ENCODE assay signal across 9 cellular contexts in genomic region chr4:53591372-53591892, GRCh38. TPM values are rescaled to one million over a fixed set of nuclear protein-coding genes. Genes with fewer than 3 reads are reported as not detected.
A peak's percentile ranks its signal among the peaks of the same experiment; 100 is the strongest.
DNase-seq lines count a peak whose midpoint lies in the region; ATAC-seq and TF ChIP-seq lines count a peak whose summit lies in the region.
"Had no signal": no experiment of that assay in that cellular context is flagged by ENCODE, and none has a peak within 500 bp of the region (broad histone marks: within the 10 kb centered on the region; RNA-seq: fewer than 3 reads in every experiment).

Gene LNX1 (minus strand): TSS chr4:53591486. CDS start chr4:53574002, 17,484 bp downstream.

- H2BK120ac ChIP-seq in H9 (ENCODE audit: low read depth, low read length, poor library complexity, severe bottlenecking) (no peak within 1 kb of the TSS), trophoblast cell (ENCODE audit: insufficient read depth, low read length, poor library complexity) (peak within 1 kb of the TSS; percentile 2)

- H2BK15ac ChIP-seq in H9 (ENCODE audit: low read depth, low read length): no peak within 1 kb of the TSS

- H2BK5ac ChIP-seq in H9 (ENCODE audit: insufficient read length, low read length): no peak within 1 kb of the TSS
- no peak within 1 kb of the TSS for H2BK5ac ChIP-seq in trophoblast cell (ENCODE audit: low read depth, low read length, poor library complexity)

- H2AK5ac ChIP-seq in H9 (ENCODE audit: insufficient read length, low read length) (no peak within 1 kb of the TSS), trophoblast cell (ENCODE audit: low read length) (peak within 1 kb of the TSS; percentile 59)

- no peak within 1 kb of the TSS for H4K8ac ChIP-seq in H9 (replicated peaks; ENCODE audit: insufficient read length, low read depth, low read length)
- H4K8ac ChIP-seq in trophoblast cell (ENCODE audit: low read depth, low read length): peak within 1 kb of the TSS; percentile 58

- H3K4ac ChIP-seq in H9 (ENCODE audit: low read depth, low read length) (no peak within 1 kb of the TSS), trophoblast cell (ENCODE audit: low read depth, low read length) (no peak within 1 kb of the TSS)

- no CpG with 5 or more reads among the region's 13 CpGs for WGBS in H9 (ENCODE audit: extremely low coverage, insufficient read length, low lambda C conversion rate)
- WGBS in trophoblast cell (ENCODE audit: extremely low coverage, insufficient coverage, insufficient read length): no CpG with 5 or more reads among the region's 13 CpGs

- H3K23me2 ChIP-seq in H9 (ENCODE audit: insufficient read length, low read depth, low read length, poor library complexity, severe bottlenecking): peaks cover 10% of the 10 kb centered on the region

- H3K9me3 ChIP-seq in H9 (ENCODE audit: control insufficient read depth, low read depth, low read length): no peaks in the 10 kb centered on the region
- no peaks in the 10 kb centered on the region for H3K9me3 ChIP-seq in trophoblast cell (ENCODE audit: insufficient read depth, low read depth, low read length)

- H4K5ac ChIP-seq in H9 (ENCODE audit: insufficient read length, low read depth, low read length): no peak within 1 kb of the TSS

- H3K4me3 ChIP-seq in trophoblast cell (ENCODE audit: low read depth, low read length): peak within 1 kb of the TSS; percentile 47

- no peaks in the 10 kb centered on the region; the same call in none of the 2 replicates for H3K27me3 Mint-ChIP-seq in H9 (ENCODE audit: low read depth)

- peak within 1 kb of the TSS; percentile 93 to 99 (median 98) for H3K27ac Mint-ChIP-seq in H9

- H3K23ac ChIP-seq in H9 (ENCODE audit: insufficient read length, low read depth, low read length): no peak within 1 kb of the TSS
- H3K23ac ChIP-seq in trophoblast cell (ENCODE audit: low read length): no peak within 1 kb of the TSS

- DNase-seq in H9 (peak; percentile 96), NCI-H748 treated with DMSO at 0.1 percent for 48 hours (lab: John Stamatoyannopoulos, UW) (peak; percentile 94), foreskin keratinocyte (peak in 1 of 2 donors; percentile 79), trophoblast cell (peak; percentile 91 to 93), AG08395 (ENCODE audit: low spot score) (no peak), NCI-H345 (lab: John Stamatoyannopoulos, UW) (no peak), midbrain (lab: John Stamatoyannopoulos, UW) (no peak)
- DNase-seq: right cardiac atrium had no signal

- H3K4me1 ChIP-seq in H9 (ENCODE audit: insufficient read depth, low read length) (peaks cover 5% of the 10 kb centered on the region; the same call in 1 of the 2 replicates), foreskin keratinocyte (peaks cover 16% of the 10 kb centered on the region), trophoblast cell (ENCODE audit: control insufficient read depth in 1 of 2, insufficient read depth in 2 of 2, low read length in 2 of 2) (peaks cover 4 to 10% of the 10 kb centered on the region in 2 experiments)

- H3K56ac ChIP-seq in H9 (ENCODE audit: insufficient read length, low read depth, low read length): no peak within 1 kb of the TSS

- H3K27me3 ChIP-seq in H9 (ENCODE audit: insufficient read depth, low read length) (no peaks in the 10 kb centered on the region), foreskin keratinocyte (no peaks in the 10 kb centered on the region), trophoblast cell (ENCODE audit: insufficient read depth, low read length) (no peaks in the 10 kb centered on the region)

- no peak within 1 kb of the TSS for H4K12ac ChIP-seq in trophoblast cell (ENCODE audit: low read depth, low read length)

- H3K9me3 Mint-ChIP-seq in H9: no peaks in the 10 kb centered on the region

- H3K4me3 Mint-ChIP-seq in H9: peak within 1 kb of the TSS; percentile 65 to 74

- H3K18ac ChIP-seq in H9 (ENCODE audit: insufficient read length, low read depth, low read length) (peak within 1 kb of the TSS; percentile 16), trophoblast cell (ENCODE audit: low read length) (no peak within 1 kb of the TSS)

- H3K79me1 ChIP-seq in H9 (ENCODE audit: insufficient read depth, low read depth, low read length, poor library complexity, severe bottlenecking) (no peaks in the 10 kb centered on the region), trophoblast cell (ENCODE audit: low read length) (peaks cover 14% of the 10 kb centered on the region)

- H3K36me3 ChIP-seq in trophoblast cell (ENCODE audit: control insufficient read depth in 1 of 2, insufficient read depth in 2 of 2, low read length in 2 of 2): no peaks in the 10 kb centered on the region

- ATAC-seq in foreskin keratinocyte (peak; percentile 60), HG02973 (IDR thresholded peaks at IDR 0.05; ENCODE audit: unreplicated experiment) (no peak)

- no peak within 1 kb of the TSS for H3T11ph ChIP-seq in H9 (ENCODE audit: low read length)

- H3K4me2 ChIP-seq in H9 (ENCODE audit: insufficient read depth, insufficient read length, low read length) (peak within 1 kb of the TSS; percentile 75), trophoblast cell (ENCODE audit: low read length) (peak within 1 kb of the TSS; percentile 81)

- H3K4me1 Mint-ChIP-seq in H9: peaks cover 46 to 55% of the 10 kb centered on the region in 2 experiments

- no peak within 1 kb of the TSS for H4K91ac ChIP-seq in H9 (ENCODE audit: insufficient read length, low read depth, low read length)
- H4K91ac ChIP-seq in trophoblast cell (ENCODE audit: low read depth, low read length): peak within 1 kb of the TSS; percentile 70

- H2BK20ac ChIP-seq in H9 (ENCODE audit: low read depth, low read length, poor library complexity, severe bottlenecking): no peak within 1 kb of the TSS

- H2BK12ac ChIP-seq in H9 (ENCODE audit: insufficient read length, low read depth, low read length) (no peak within 1 kb of the TSS), trophoblast cell (ENCODE audit: low read length) (peak within 1 kb of the TSS; percentile 71)

- peak within 1 kb of the TSS; percentile 46 for H3K9ac ChIP-seq in H9 (ENCODE audit: extremely low read depth, insufficient read length, low read length)
- H3K9ac ChIP-seq in trophoblast cell (ENCODE audit: low read length): no peak within 1 kb of the TSS

- H4K20me1 ChIP-seq in H9 (ENCODE audit: control insufficient read depth, insufficient read depth, insufficient read length): no peaks in the 10 kb centered on the region

- H3K14ac ChIP-seq in H9 (ENCODE audit: insufficient read depth, low read length): no peak within 1 kb of the TSS
- no peak within 1 kb of the TSS for H3K14ac ChIP-seq in trophoblast cell (ENCODE audit: low read length)

- TF ChIP-seq CTCF in H9 (conservative IDR thresholded peaks at IDR 0.05): peak; percentile 28; the same call in 1 of the 3 replicates
- TF ChIP-seq CTCF in foreskin keratinocyte (conservative IDR thresholded peaks at IDR 0.05): peak; percentile 61

- H3K36me3 Mint-ChIP-seq in H9 (ENCODE audit: insufficient read depth in 1 of 3, low read depth in 3 of 3): no peaks in the 10 kb centered on the region; a peak in 1 of 7 replicates

- H3K79me2 ChIP-seq in H9 (ENCODE audit: insufficient read depth, low read length) (no peaks in the 10 kb centered on the region), trophoblast cell (ENCODE audit: control insufficient read depth, insufficient read depth, low read length, poor library complexity) (no peaks in the 10 kb centered on the region)

- peak within 1 kb of the TSS; percentile 73 for H3K27ac ChIP-seq in H9 (ENCODE audit: insufficient read length, low read depth, low read length)
- H3K27ac ChIP-seq in foreskin keratinocyte: peak within 1 kb of the TSS; percentile 86
- H3K27ac ChIP-seq in trophoblast cell (ENCODE audit: low read depth, low read length): peak within 1 kb of the TSS; percentile 90

- peak within 1 kb of the TSS; percentile 18 for H2AFZ ChIP-seq in H9 (ENCODE audit: low read length)
- H2AFZ ChIP-seq in trophoblast cell (ENCODE audit: insufficient read depth, low read length, poor library complexity): peak within 1 kb of the TSS; percentile 45

RNA-seq across cellular contexts. Expression of gene LNX1, which starts in this region (rescaled TPM):
- 1.7 and 2.1 TPM in 2 replicates for total RNA-seq in H9 (2021)
- total RNA-seq in foreskin keratinocyte: 0.25 and 0.34 TPM in 2 replicates
- 0.03 and 0.09 TPM in 2 replicates for polyA plus RNA-seq in foreskin keratinocyte
- 4.3 and 4.5 TPM in 2 replicates for polyA plus RNA-seq in trophoblast cell (2013)

Comparison
In these comparisons a context has a peak if more than half of its experiments do, and no peak if none do; other contexts are left out.
1. Peak in ATAC-seq and H3K27ac ChIP-seq in foreskin keratinocyte; RNA of the gene not detected or under 1 TPM.
2. DNase-seq: peak in H9 (single experiment), NCI-H748 treated with DMSO at 0.1 percent for 48 hours (single experiment) and trophoblast cell (2 of 2); none in AG08395 (single experiment), NCI-H345 (single experiment) and midbrain (single experiment).
3. Peak in every context shown above with its lines, with median percentiles within 50 percentile points of each other: H3K27ac ChIP-seq.